23 cellular contexts compared by ENCODE assay signal in the genomic region with DNA sequence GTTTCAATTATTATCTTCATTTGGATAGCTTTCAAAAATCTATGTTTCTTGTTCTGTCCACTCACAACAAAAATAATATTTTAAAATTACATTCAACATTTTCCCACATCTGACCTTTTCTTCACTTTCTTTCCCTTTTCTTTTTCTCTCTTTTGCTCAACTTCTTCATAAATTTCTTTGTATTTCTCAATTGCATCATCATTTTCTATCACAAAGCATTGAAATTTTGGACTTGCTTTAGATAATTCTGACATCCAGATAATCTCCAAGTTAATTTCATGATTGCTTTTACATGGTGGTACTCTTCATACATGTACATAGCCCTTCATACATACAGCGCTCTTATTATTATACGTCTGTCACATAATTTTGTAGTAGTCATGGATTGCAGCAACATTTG. TPM values are rescaled to one million over a fixed set of nuclear protein-coding genes. Genes with fewer than 3 reads are reported as not detected.
DNase-seq lines count a peak whose midpoint lies in the region; ATAC-seq, FAIRE-seq and TF ChIP-seq lines count a peak whose summit lies in the region.
"Had no signal": no experiment of that assay in that cellular context is flagged by ENCODE, and none has a peak within 500 bp of the region (broad histone marks: within the 10 kb centered on the region; RNA-seq: fewer than 3 reads in every experiment).

No MANE protein-coding gene starts in this region.

- H4K20me1 ChIP-seq in HepG2 (ENCODE audit: insufficient read depth, low read length), result no peaks in the 10 kb centered on the region
- H4K20me1 ChIP-seq in IMR-90 (ENCODE audit: insufficient read depth, low read length), result no peaks in the 10 kb centered on the region
- H4K20me1 ChIP-seq in GM12878 (ENCODE audit: control insufficient read depth, insufficient read depth), result no peaks in the 10 kb centered on the region
- H4K20me1 ChIP-seq: BLaER1 treated with 17β-estradiol and CSF1 and Interleukin-3, amounts not matched to agents 10 nM and 100 nM had no signal

- peaks cover 55 to 61% of the 10 kb centered on the region in 2 donors for H3K36me3 Mint-ChIP-seq in CD14-positive monocyte
- H3K36me3 Mint-ChIP-seq in naive thymus-derived CD4-positive, alpha-beta T cell, result peaks cover 0 to 18% (median 10%) of the 10 kb centered on the region in 5 donors

- TF ChIP-seq CTCF in HepG2 (CRISPR knock-in tag; IDR thresholded peaks at IDR 0.05) (no peak), right lobe of liver (IDR thresholded peaks at IDR 0.05) (no peak), IMR-90 (conservative IDR thresholded peaks at IDR 0.05; ENCODE audit: low read depth, low read length) (no peak), GM12878 (IDR thresholded peaks at IDR 0.05 in 2 of 3, conservative IDR thresholded peaks at IDR 0.05 in 1 of 3; ENCODE audit: control insufficient read depth in 2 of 3, extremely low read depth in 1 of 3, insufficient read depth in 1 of 3, low read depth in 3 of 3, low read length in 3 of 3) (no peak), CD14-positive monocyte (IDR thresholded peaks at IDR 0.05) (no peak)

- no peak for DNase-seq in HepG2 (ENCODE audit: low spot score)
- no peak for DNase-seq in right lobe of liver
- DNase-seq in IMR-90, result no peak
- DNase-seq in GM12878 (ENCODE audit: low read depth, low spot score), result no peak
- DNase-seq in CD14-positive monocyte (ENCODE audit: low spot score), result no peak
- no peak for DNase-seq in naive thymus-derived CD4-positive, alpha-beta T cell
- DNase-seq in stimulated activated naive CD8-positive, alpha-beta T cell treated with anti-CD3 and anti-CD28 coated beads, Interleukin-15, Interleukin-2, amounts not matched to agents 100 U/mL and 50 U/mL, for 24 hours, result no peak
- DNase-seq: AML-193; CD4-positive, alpha-beta memory T cell; CD4-positive, CD25-positive, alpha-beta regulatory T cell; CD8-positive, alpha-beta memory T cell; COR-L47; DMS79; DND-41; EL; GDM1 had no signal

- no peaks in the 10 kb centered on the region for H3K9me3 Mint-ChIP-seq in CD14-positive monocyte
- H3K9me3 Mint-ChIP-seq in naive thymus-derived CD4-positive, alpha-beta T cell, result no peaks in the 10 kb centered on the region
- H3K9me3 Mint-ChIP-seq: CD4-positive, alpha-beta memory T cell; CD4-positive, CD25-positive, alpha-beta regulatory T cell; CD8-positive, alpha-beta memory T cell had no signal

- H3K27me3 ChIP-seq in HepG2 (ENCODE audit: control insufficient read depth in 1 of 2, insufficient read depth in 2 of 2, low read length in 2 of 2), result no peaks in the 10 kb centered on the region
- H3K27me3 ChIP-seq in right lobe of liver, result no peaks in the 10 kb centered on the region
- no peaks in the 10 kb centered on the region for H3K27me3 ChIP-seq in IMR-90 (ENCODE audit: control insufficient read depth, insufficient read depth, low read length)
- no peaks in the 10 kb centered on the region for H3K27me3 ChIP-seq in GM12878 (replicated peaks in 1 of 2; ENCODE audit: control insufficient read depth in 2 of 2, insufficient read depth in 2 of 2, low read length in 1 of 2)
- H3K27me3 ChIP-seq in naive thymus-derived CD4-positive, alpha-beta T cell (ENCODE audit: control insufficient read depth in 2 of 2, insufficient read depth in 2 of 2, low read length in 2 of 2), result no peaks in the 10 kb centered on the region
- H3K27me3 ChIP-seq: BLaER1 treated with 17β-estradiol and CSF1 and Interleukin-3, amounts not matched to agents 10 nM and 100 nM had no signal

- no peak overlapping the region for H2AK5ac ChIP-seq in IMR-90 (ENCODE audit: low read depth, low read length)

- dilution Hi-C loops in IMR-90 (cut with HindIII; ENCODE audit: low sequenced_read_pairs, unreplicated experiment), result no loop called here

- no peaks in the 10 kb centered on the region for H3K4me1 Mint-ChIP-seq in CD14-positive monocyte
- H3K4me1 Mint-ChIP-seq in naive thymus-derived CD4-positive, alpha-beta T cell, result no peaks in the 10 kb centered on the region
- H3K4me1 Mint-ChIP-seq: B cell; CD4-positive, alpha-beta memory T cell had no signal

- no peak overlapping the region for H4K91ac ChIP-seq in IMR-90 (ENCODE audit: insufficient read depth, low read depth, low read length)

- ATAC-seq in HepG2 (no peak), right lobe of liver (no peak), IMR-90 (ENCODE audit: low read depth) (no peak), GM12878 (no peak)
- ATAC-seq in naive thymus-derived CD4-positive, alpha-beta T cell, result no peak
- ATAC-seq in stimulated activated naive CD8-positive, alpha-beta T cell treated with anti-CD3 and anti-CD28 coated beads, Interleukin-15, Interleukin-2, amounts not matched to agents 100 U/mL and 50 U/mL, for 24 hours, result no peak
- ATAC-seq: A549 had no signal

- H3K4me1 ChIP-seq in HepG2 (ENCODE audit: insufficient read depth, low read length) (no peaks in the 10 kb centered on the region), right lobe of liver (no peaks in the 10 kb centered on the region), IMR-90 (ENCODE audit: control insufficient read depth, insufficient read depth, low read length) (no peaks in the 10 kb centered on the region), GM12878 (ENCODE audit: control insufficient read depth, insufficient read depth, low read length) (no peaks in the 10 kb centered on the region)
- no peaks in the 10 kb centered on the region for H3K4me1 ChIP-seq in naive thymus-derived CD4-positive, alpha-beta T cell (ENCODE audit: control insufficient read depth in 2 of 2, insufficient read depth in 2 of 2, low read length in 2 of 2)
- H3K4me1 ChIP-seq: A549; BLaER1 treated with 17β-estradiol and CSF1 and Interleukin-3, amounts not matched to agents 10 nM and 100 nM had no signal

- TF ChIP-seq EP300 in HepG2 (IDR thresholded peaks at IDR 0.05; ENCODE audit: low read depth in 2 of 2, low read length in 2 of 2) (no peak), HepG2 (CRISPR knock-in tag; IDR thresholded peaks at IDR 0.05; ENCODE audit: borderline replicate concordance) (no peak), GM12878 (IDR thresholded peaks at IDR 0.05; ENCODE audit: borderline replicate concordance in 1 of 2, control insufficient read depth in 1 of 2, low read depth in 2 of 2, low read length in 2 of 2) (no peak)

- no peak overlapping the region for H2AK9ac ChIP-seq in IMR-90 (replicated peaks; ENCODE audit: low read depth, low read length, poor library complexity)

- no peak overlapping the region for H3K9ac ChIP-seq in HepG2 (ENCODE audit: insufficient read depth, low read depth, low read length)
- no peak overlapping the region for H3K9ac ChIP-seq in IMR-90 (ENCODE audit: low read depth, low read length)
- H3K9ac ChIP-seq in GM12878 (ENCODE audit: control insufficient read depth, insufficient read depth, low read length), result no peak overlapping the region
- H3K9ac ChIP-seq: BLaER1 treated with 17β-estradiol and CSF1 and Interleukin-3, amounts not matched to agents 10 nM and 100 nM had no signal

- H3K9me1 ChIP-seq in IMR-90 (ENCODE audit: insufficient read depth, low read length), result no peaks in the 10 kb centered on the region

- SMC1A ChIA-PET in GM12878 (lab: Charles Lee; ENCODE audit: uncharacterized antibody, unreplicated experiment), result no interaction called here

- H4K5ac ChIP-seq in IMR-90 (ENCODE audit: low read depth, low read length), result no peak overlapping the region

- BruUV-seq in HepG2 (replicated peaks; lab: Mats Ljungman, UMichigan) (no TSS peak), IMR-90 (replicated peaks; lab: Mats Ljungman, UMichigan) (no TSS peak), GM12878 (replicated peaks; lab: Mats Ljungman, UMichigan) (no TSS peak)

- CTCF ChIA-PET in HepG2 (lab: Yijun Ruan, JAX; ENCODE audit: low intra/inter-chr PET ratio, low total read pairs) (no interaction called here), IMR-90 (lab: Yijun Ruan, JAX) (interaction anchor here (0.8 kb wide), 1 partner anchor 14 kb away, joined by 4 read pairs; no protein-coding TSS in a partner anchor), GM12878 (lab: Yijun Ruan, JAX) (interaction anchor here (1.0 kb wide), 1 partner anchor 30 kb away, joined by 3 read pairs; a partner anchor contains a TSS)
- CTCF ChIA-PET in naive thymus-derived CD4-positive, alpha-beta T cell (lab: Charles Lee), result no interaction called here

- no peak overlapping the region for H3K18ac ChIP-seq in IMR-90 (ENCODE audit: low read depth, low read length)

- intact Hi-C loops in HepG2 (cut with micrococcal nuclease; ENCODE audit: unreplicated experiment) (no loop called here), right lobe of liver (cut with DNase I) (no loop called here), IMR-90 (cut with micrococcal nuclease) (no loop called here), GM12878 (cut with micrococcal nuclease; ENCODE audit: unreplicated experiment) (no loop called here), CD14-positive monocyte (cut with micrococcal nuclease) (no loop called here)
- intact Hi-C loops in naive thymus-derived CD4-positive, alpha-beta T cell (cut with micrococcal nuclease), result no loop called here

- in situ Hi-C loops in HepG2 (cut with HindIII; ENCODE audit: extremely low pct_ligation_motif_present, low pct_unique_long_range_greater_than_20kb), result no loop called here
- in situ Hi-C loops in IMR-90 (cut with MboI; ENCODE audit: low sequenced_read_pairs), result no loop called here
- in situ Hi-C loops in GM12878 (cut with MboI), result no loop called here

- no peak overlapping the region for H2BK20ac ChIP-seq in IMR-90 (ENCODE audit: low read depth, low read length)

- POLR2A ChIA-PET in HepG2 (lab: Yijun Ruan, JAX) (no interaction called here), IMR-90 (lab: Charles Lee; ENCODE audit: unreplicated experiment) (no interaction called here), GM12878 (lab: Charles Lee) (no interaction called here)
- POLR2A ChIA-PET in naive thymus-derived CD4-positive, alpha-beta T cell (lab: Charles Lee), result no interaction called here

- peak overlapping the region in 1 of 7 donors; percentile 1 for H3K27ac Mint-ChIP-seq in CD14-positive monocyte
- H3K27ac Mint-ChIP-seq in naive thymus-derived CD4-positive, alpha-beta T cell, result no peak overlapping the region
- H3K27ac Mint-ChIP-seq: B cell; CD4-positive, alpha-beta memory T cell; CD4-positive, CD25-positive, alpha-beta regulatory T cell; CD8-positive, alpha-beta memory T cell had no signal

- no peak overlapping the region for H3K4ac ChIP-seq in IMR-90 (ENCODE audit: low read depth, low read length)

- FAIRE-seq in HepG2 (lab: Jason Lieb, UNC), result no peak
- peak; percentile 13 for FAIRE-seq in GM12878 (lab: Jason Lieb, UNC)
- FAIRE-seq: A549, GM12891, GM19239 had no signal

- H2BK120ac ChIP-seq in IMR-90 (ENCODE audit: low read depth, low read length), result no peak overlapping the region

- H2AFZ ChIP-seq in HepG2 (ENCODE audit: low read length) (no peak overlapping the region), IMR-90 (replicated peaks; ENCODE audit: low read length, poor library complexity) (no peak overlapping the region), GM12878 (ENCODE audit: control insufficient read depth, low read depth, low read length) (no peak overlapping the region)

- H2BK15ac ChIP-seq in IMR-90 (ENCODE audit: low read depth, low read length), result no peak overlapping the region

- H3K9me3 ChIP-seq in HepG2 (ENCODE audit: low read length) (no peaks in the 10 kb centered on the region), right lobe of liver (no peaks in the 10 kb centered on the region), IMR-90 (ENCODE audit: control insufficient read depth, insufficient read depth, low read length) (no peaks in the 10 kb centered on the region), GM12878 (replicated peaks; ENCODE audit: control insufficient read depth, insufficient read depth, low read length) (no peaks in the 10 kb centered on the region)
- H3K9me3 ChIP-seq in naive thymus-derived CD4-positive, alpha-beta T cell (ENCODE audit: control insufficient read depth in 2 of 3, low read length in 3 of 3), result no peaks in the 10 kb centered on the region
- H3K9me3 ChIP-seq: A549; BLaER1 treated with 17β-estradiol and CSF1 and Interleukin-3, amounts not matched to agents 10 nM and 100 nM had no signal

- no peak overlapping the region for H3K14ac ChIP-seq in IMR-90 (replicated peaks; ENCODE audit: low read depth, low read length)

- no peak overlapping the region for H3K56ac ChIP-seq in IMR-90 (ENCODE audit: extremely low read depth, insufficient read depth, low read length)

- WGBS in HepG2 (ENCODE audit: low lambda C conversion rate), result 95% methylated on average over 2 of the region's 2 CpGs
- WGBS in right lobe of liver (ENCODE audit: insufficient coverage, low coverage, low lambda C conversion rate, missing lambda C conversion rate), result 97% methylated on average over 2 of the region's 2 CpGs
- WGBS in IMR-90 (ENCODE audit: extremely low coverage in 2 of 2, insufficient read length in 1 of 2), 2 experiments, result no CpG with 5 or more reads among the region's 2 CpGs
- WGBS in GM12878 (ENCODE audit: insufficient coverage, insufficient replicate concordance, low lambda C conversion rate, missing lambda C conversion rate), result 100% methylated on average over 2 of the region's 2 CpGs

- TF ChIP-seq POLR2A in HepG2 (IDR thresholded peaks at IDR 0.05; ENCODE audit: insufficient read depth in 1 of 2, low read depth in 2 of 2, low read length in 2 of 2) (no peak), right lobe of liver (IDR thresholded peaks at IDR 0.05) (no peak), IMR-90 (IDR thresholded peaks at IDR 0.05; ENCODE audit: low read depth, low read length) (no peak), GM12878 (IDR thresholded peaks at IDR 0.05; ENCODE audit: low read depth, low read length) (no peak)

- TF ChIP-seq RAD21 in HepG2 (CRISPR knock-in tag; IDR thresholded peaks at IDR 0.05) (no peak), IMR-90 (IDR thresholded peaks at IDR 0.05; ENCODE audit: low read length) (no peak), GM12878 (IDR thresholded peaks at IDR 0.05; ENCODE audit: insufficient read depth, low read depth, low read length) (no peak)

- H3K4me2 ChIP-seq in HepG2 (ENCODE audit: low read depth, low read length) (no peak overlapping the region), IMR-90 (ENCODE audit: low read depth, low read length) (no peak overlapping the region), GM12878 (ENCODE audit: control insufficient read depth, insufficient read depth) (no peak overlapping the region)
- H3K4me2 ChIP-seq: A549; BLaER1 treated with 17β-estradiol and CSF1 and Interleukin-3, amounts not matched to agents 10 nM and 100 nM had no signal

- no peak overlapping the region for H3K23ac ChIP-seq in IMR-90 (ENCODE audit: low read depth, low read length)

- H3K27ac ChIP-seq in HepG2 (ENCODE audit: extremely low read length, insufficient read depth, low read length), result no peak overlapping the region
- no peak overlapping the region for H3K27ac ChIP-seq in right lobe of liver
- H3K27ac ChIP-seq in IMR-90 (ENCODE audit: insufficient read depth, low read length), result no peak overlapping the region
- H3K27ac ChIP-seq in GM12878 (ENCODE audit: control insufficient read depth, insufficient read depth), result no peak overlapping the region
- H3K27ac ChIP-seq in naive thymus-derived CD4-positive, alpha-beta T cell (ENCODE audit: low read depth, low read length), result no peak overlapping the region
- H3K27ac ChIP-seq: 22Rv1; A549; BLaER1 treated with 17β-estradiol and CSF1 and Interleukin-3, amounts not matched to agents 10 nM and 100 nM; C4-2B had no signal

- no peaks in the 10 kb centered on the region for H3K79me1 ChIP-seq in IMR-90 (ENCODE audit: low read depth in 1 of 2, low read length in 2 of 2)

- H3K4me3 Mint-ChIP-seq in CD14-positive monocyte, result no peak overlapping the region
- H3K4me3 Mint-ChIP-seq in naive thymus-derived CD4-positive, alpha-beta T cell, result no peak overlapping the region
- H3K4me3 Mint-ChIP-seq: B cell; CD4-positive, alpha-beta memory T cell; CD4-positive, CD25-positive, alpha-beta regulatory T cell; CD8-positive, alpha-beta memory T cell had no signal

- no peak overlapping the region for H2BK5ac ChIP-seq in IMR-90 (ENCODE audit: low read depth, low read length, poor library complexity, severe bottlenecking)

- H3K4me3 ChIP-seq in HepG2 (replicated peaks in 1 of 3; ENCODE audit: insufficient read depth in 1 of 3, low read depth in 2 of 3, low read length in 3 of 3) (no peak overlapping the region), right lobe of liver (no peak overlapping the region), IMR-90 (ENCODE audit: insufficient read depth, low read depth, low read length) (no peak overlapping the region), GM12878 (no peak overlapping the region)
- H3K4me3 ChIP-seq in naive thymus-derived CD4-positive, alpha-beta T cell (ENCODE audit: low read length), result no peak overlapping the region
- H3K4me3 ChIP-seq: A549; BLaER1 treated with 17β-estradiol and CSF1 and Interleukin-3, amounts not matched to agents 10 nM and 100 nM had no signal

- H3K79me2 ChIP-seq in HepG2 (ENCODE audit: insufficient read depth, low read length) (no peaks in the 10 kb centered on the region), GM12878 (ENCODE audit: control insufficient read depth, insufficient read depth, low read length) (no peaks in the 10 kb centered on the region)

- peaks cover 0 to 1% (median 0%) of the 10 kb centered on the region in 3 donors for H3K27me3 Mint-ChIP-seq in CD14-positive monocyte (ENCODE audit: low read depth in 3 of 3)
- H3K27me3 Mint-ChIP-seq in naive thymus-derived CD4-positive, alpha-beta T cell, result no peaks in the 10 kb centered on the region
- H3K27me3 Mint-ChIP-seq: B cell; CD4-positive, alpha-beta memory T cell; CD4-positive, CD25-positive, alpha-beta regulatory T cell; CD8-positive, alpha-beta memory T cell had no signal

- H4K8ac ChIP-seq in IMR-90 (ENCODE audit: low read depth in 2 of 2, low read length in 2 of 2), result no peak overlapping the region

- RAD21 ChIA-PET in GM12878 (lab: Charles Lee; ENCODE audit: unreplicated experiment), result no interaction called here

- H3K36me3 ChIP-seq in HepG2 (replicated peaks in 1 of 2; ENCODE audit: control insufficient read depth in 1 of 2, insufficient read depth in 2 of 2, low read length in 2 of 2) (peaks cover 1 to 14% of the 10 kb centered on the region in 2 experiments; a peak in 3 of 5 replicates), right lobe of liver (no peaks in the 10 kb centered on the region), IMR-90 (ENCODE audit: control insufficient read depth, insufficient read depth, low read length) (no peaks in the 10 kb centered on the region; the same call in 1 of the 2 replicates), GM12878 (ENCODE audit: control insufficient read depth in 2 of 2, insufficient read depth in 2 of 2, low read length in 1 of 2) (peaks cover 0 to 4% of the 10 kb centered on the region in 2 experiments; a peak in 3 of 4 replicates)
- H3K36me3 ChIP-seq in naive thymus-derived CD4-positive, alpha-beta T cell (ENCODE audit: control insufficient read depth in 2 of 3, insufficient read depth in 3 of 3, low read length in 3 of 3), result no peaks in the 10 kb centered on the region

RNA-seq across cellular contexts. Expression of a gene that starts 30.2 kb away (rescaled TPM):
- total RNA-seq in HepG2 (2016; rRNA removed; fragmentation: Illumina TruSeq; extraction: Trizol) (39.4 and 44.9 TPM in 2 replicates), right lobe of liver (1 to 10 TPM in 2 of 6 experiments, under 1 TPM in 3, not detected in 1; 0.26 to 1.3 (median 0.98) TPM), IMR-90 (2012; rRNA removed) (18.5 and 23.6 TPM in 2 replicates), GM12878 (2014; rRNA removed) (36.6 and 49.6 TPM in 2 replicates), GM12878 (2014; rRNA removed; fragmentation: Illumina TruSeq; extraction: Trizol) (58.0 and 59.3 TPM in 2 replicates), GM12878 (2021) (33.7 and 37.1 TPM in 2 replicates)
- 3.3 and 3.9 TPM in 2 replicates for total RNA-seq in HepG2 (2016; cell fraction: cytosol; rRNA removed; fragmentation: Illumina TruSeq; extraction: Trizol; ENCODE audit: low read depth)
- 40.5 and 48.2 TPM in 2 replicates for total RNA-seq in HepG2 (2016; cell fraction: insoluble cytoplasmic fraction; rRNA removed; fragmentation: Illumina TruSeq; extraction: Trizol)
- total RNA-seq in HepG2 (2016; cell fraction: membrane; rRNA removed; fragmentation: Illumina TruSeq; extraction: Trizol), result 9.4 and 9.9 TPM in 2 replicates
- 42.7 and 46.8 TPM in 2 replicates for total RNA-seq in HepG2 (2016; cell fraction: nucleus; rRNA removed; fragmentation: Illumina TruSeq; extraction: Trizol)
- polyA plus RNA-seq in HepG2 (2011; rRNA removed) (13.6 and 26.0 TPM in 2 replicates), IMR-90 (2012; rRNA removed) (10.5 and 13.0 TPM in 2 replicates), GM12878 (2011; rRNA removed) (57.0 and 96.8 TPM in 2 replicates), GM12878 (2014; fragmentation: Illumina TruSeq; extraction: Trizol) (60.4 and 74.3 TPM in 2 replicates), GM12878 (2014; fragmentation: Nextera tagmentation; extraction: Ambion mirVana) (10 to 100 TPM; 27.4 to 34.1 TPM), GM12878 (2014; rRNA removed) (32.1 and 43.3 TPM in 2 replicates), GM12878 (2016; fragmentation: Nextera tagmentation; extraction: Ambion mirVana) (10 to 100 TPM; 54.9 to 62.6 TPM), CD14-positive monocyte (under 1 TPM in 1 of 2 donors, not detected in 1; 0.37 TPM)
- 7.1 and 7.6 TPM in 2 replicates for polyA plus RNA-seq in HepG2 (2011; cell fraction: cytosol; rRNA removed)
- polyA plus RNA-seq in HepG2 (2011; cell fraction: nucleus; rRNA removed), result 15.8 and 23.6 TPM in 2 replicates
- 7.8 and 20.7 TPM in 2 replicates for polyA plus RNA-seq in HepG2 (2012)
- polyA plus RNA-seq in HepG2 (2016; cell fraction: cytosol; fragmentation: Illumina TruSeq; extraction: Trizol; ENCODE audit: low read depth), result 1.7 and 2.1 TPM in 2 replicates
- 44.6 and 50.9 TPM in 2 replicates for polyA plus RNA-seq in HepG2 (2016; cell fraction: insoluble cytoplasmic fraction; fragmentation: Illumina TruSeq; extraction: Trizol; ENCODE audit: low read depth)
- polyA plus RNA-seq in HepG2 (2016; cell fraction: membrane; fragmentation: Illumina TruSeq; extraction: Trizol; ENCODE audit: low read depth), result 4.5 and 4.7 TPM in 2 replicates
- 62.5 and 67.7 TPM in 2 replicates for polyA plus RNA-seq in HepG2 (2016; cell fraction: nucleus; fragmentation: Illumina TruSeq; extraction: Trizol; ENCODE audit: insufficient read depth, low read depth)
- 3.0 and 12.4 TPM in 2 replicates for polyA minus RNA-seq in HepG2 (2011; rRNA and poly(A)+ RNA removed; ENCODE audit: low replicate concordance)
- polyA minus RNA-seq in HepG2 (2011; cell fraction: cytosol; rRNA and poly(A)+ RNA removed), result 4.1 and 6.1 TPM in 2 replicates
- polyA minus RNA-seq in HepG2 (2011; cell fraction: nucleus; rRNA and poly(A)+ RNA removed), result 26.4 and 37.1 TPM in 2 replicates
- 3.1 and 3.5 TPM in 2 replicates for polyA plus RNA-seq in IMR-90 (2012; cell fraction: cytosol; rRNA removed)
- polyA plus RNA-seq in IMR-90 (2012; cell fraction: nucleus; rRNA removed; ENCODE audit: low replicate concordance), result 7.5 and 25.2 TPM in 2 replicates
- 61.9 and 68.9 TPM in 2 replicates for total RNA-seq in GM12878 (2013; cell fraction: nucleolus; rRNA removed)
- polyA plus RNA-seq in GM12878 (2011; ENCODE audit: low read depth), result 8.7 TPM
- 18.2 and 19.6 TPM in 2 replicates for polyA plus RNA-seq in GM12878 (2011; cell fraction: cytosol; rRNA removed)
- polyA plus RNA-seq in GM12878 (2011; cell fraction: nucleus; rRNA removed), result 54.1 and 62.5 TPM in 2 replicates
- 18.0 and 25.4 TPM in 2 replicates for polyA plus RNA-seq in GM12878 (2012)
- polyA minus RNA-seq in GM12878 (2011; rRNA and poly(A)+ RNA removed), result 19.9 and 25.1 TPM in 2 replicates
- 8.3 and 9.9 TPM in 2 replicates for polyA minus RNA-seq in GM12878 (2011; cell fraction: cytosol; rRNA and poly(A)+ RNA removed)
- 33.7 and 34.3 TPM in 2 replicates for polyA minus RNA-seq in GM12878 (2011; cell fraction: nucleus; rRNA and poly(A)+ RNA removed)
- 10 to 100 TPM in 1 of 5 experiments, 1 to 10 TPM in 4; 1.0 to 38.8 (median 2.1) TPM for total RNA-seq in naive thymus-derived CD4-positive, alpha-beta T cell
- polyA plus RNA-seq in naive thymus-derived CD4-positive, alpha-beta T cell, result 1 to 10 TPM; 1.4 to 1.6 TPM

Comparison
In these comparisons a context has a peak if more than half of its experiments do, and no peak if none do; other contexts are left out.
1. CTCF ChIA-PET loops: an anchor here in IMR-90 (0.8 kb wide) and GM12878 (1.0 kb wide); none called in HepG2 and naive thymus-derived CD4-positive, alpha-beta T cell.